ENCODE assay signal across 1 cellular context in the genomic region with DNA sequence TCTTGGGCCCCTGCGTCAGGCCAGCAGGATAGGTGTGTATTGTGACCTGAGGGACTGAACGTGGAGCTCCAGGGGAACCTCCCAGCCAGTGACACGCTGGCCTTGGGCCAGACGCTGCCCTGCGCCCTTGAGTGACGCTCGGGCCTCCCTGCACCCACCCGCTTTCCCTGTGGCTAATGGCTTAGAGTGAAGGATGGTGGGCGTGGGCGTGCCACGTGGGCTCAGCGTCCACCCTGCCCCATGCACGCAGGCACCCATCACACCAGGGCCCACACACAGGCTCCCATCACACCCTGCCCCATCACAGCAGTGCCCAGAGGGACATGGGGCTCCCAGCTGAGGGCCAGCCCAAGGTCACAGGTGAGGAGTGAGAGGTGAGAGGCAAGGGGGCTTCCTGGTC.
A peak's percentile ranks its signal among the peaks of the same experiment; 100 is the strongest.
TF ChIP-seq lines count a peak whose summit lies in the region.

No MANE protein-coding gene starts in this region.

TF ChIP-seq in HepG2, 621 proteins besides CTCF, POLR2A, EP300 and RAD21:
- TF ChIP-seq AGO2 (optimal IDR thresholded peaks at IDR 0.05; ENCODE audit: low read depth, low read length): peak; percentile 25
- TF ChIP-seq, protein P1, sequence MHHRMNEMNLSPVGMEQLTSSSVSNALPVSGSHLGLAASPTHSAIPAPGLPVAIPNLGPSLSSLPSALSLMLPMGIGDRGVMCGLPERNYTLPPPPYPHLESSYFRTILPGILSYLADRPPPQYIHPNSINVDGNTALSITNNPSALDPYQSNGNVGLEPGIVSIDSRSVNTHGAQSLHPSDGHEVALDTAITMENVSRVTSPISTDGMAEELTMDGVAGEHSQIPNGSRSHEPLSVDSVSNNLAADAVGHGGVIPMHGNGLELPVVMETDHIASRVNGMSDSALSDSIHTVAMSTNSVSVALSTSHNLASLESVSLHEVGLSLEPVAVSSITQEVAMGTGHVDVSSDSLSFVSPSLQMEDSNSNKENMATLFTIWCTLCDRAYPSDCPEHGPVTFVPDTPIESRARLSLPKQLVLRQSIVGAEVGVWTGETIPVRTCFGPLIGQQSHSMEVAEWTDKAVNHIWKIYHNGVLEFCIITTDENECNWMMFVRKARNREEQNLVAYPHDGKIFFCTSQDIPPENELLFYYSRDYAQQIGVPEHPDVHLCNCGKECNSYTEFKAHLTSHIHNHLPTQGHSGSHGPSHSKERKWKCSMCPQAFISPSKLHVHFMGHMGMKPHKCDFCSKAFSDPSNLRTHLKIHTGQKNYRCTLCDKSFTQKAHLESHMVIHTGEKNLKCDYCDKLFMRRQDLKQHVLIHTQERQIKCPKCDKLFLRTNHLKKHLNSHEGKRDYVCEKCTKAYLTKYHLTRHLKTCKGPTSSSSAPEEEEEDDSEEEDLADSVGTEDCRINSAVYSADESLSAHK (CRISPR knock-in tag; IDR thresholded peaks at IDR 0.05; ENCODE audit: borderline replicate concordance): no peak
